25 cellular contexts compared by ENCODE assay signal in the genomic region with DNA sequence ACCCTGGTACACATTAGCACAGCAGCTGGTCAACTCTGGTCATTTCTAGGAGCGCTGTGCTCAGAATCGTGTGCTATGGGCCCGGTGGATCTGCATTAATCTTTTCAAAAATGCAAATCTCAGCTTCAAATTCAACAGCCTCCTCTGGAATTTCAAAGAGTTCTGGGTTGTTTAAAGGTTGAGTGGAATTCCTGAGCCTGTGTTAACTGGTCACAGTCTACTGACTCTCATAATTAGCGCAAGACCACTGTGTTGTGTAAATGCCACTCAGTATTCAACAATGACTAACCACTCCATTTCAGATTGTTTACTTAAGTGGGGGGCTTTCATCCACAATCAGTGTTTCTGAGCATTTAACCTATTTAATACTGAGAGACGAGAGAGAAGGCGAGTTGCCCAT. TPM values are rescaled to one million over a fixed set of nuclear protein-coding genes. Genes with fewer than 3 reads are reported as not detected.
DNase-seq lines count a peak whose midpoint lies in the region; ATAC-seq and TF ChIP-seq lines count a peak whose summit lies in the region.
"Had no signal": no experiment of that assay in that cellular context is flagged by ENCODE, and none has a peak within 500 bp of the region (broad histone marks: within the 10 kb centered on the region; RNA-seq: fewer than 3 reads in every experiment).

No MANE protein-coding gene starts in this region.

- DNase-seq in NCI-H526 treated with DMSO at 0.1 percent for 48 hours (lab: John Stamatoyannopoulos, UW) (peak; percentile 7), caudate nucleus (lab: John Stamatoyannopoulos, UW) (no peak), left lung (no peak), thyroid gland (no peak), HK-2 (ENCODE audit: unreplicated experiment) (no peak), DMS153 treated with DMSO at 0.1 percent for 48 hours (lab: John Stamatoyannopoulos, UW; ENCODE audit: unreplicated experiment) (no peak), NCI-H2227 (lab: John Stamatoyannopoulos, UW; ENCODE audit: unreplicated experiment) (no peak)
- DNase-seq: activated B cell treated with CpG ODN at 0.5 μM for 24 hours; activated CD4-positive, alpha-beta T cell treated with anti-CD3 and anti-CD28 coated beads, Interleukin-2, amount 50 U/mL, for 48 hours; activated naive CD4-positive, alpha-beta T cell treated with anti-CD3 and anti-CD28 coated beads for 36 hours; DMS79; gastrocnemius medialis; HCEC 1CT; hippocampal formation; Kasumi-1; left ventricle myocardium superior; NCI-H1417 treated with DMSO at 0.1 percent for 48 hours; NK-92 treated with Interleukin-12 subunit alpha and Interleukin-12 subunit beta, amount 100 ng/mL, for 24 hours; nucleus accumbens; PC-3; upper lobe of left lung had no signal

- 46 to 49% methylated on average over 6 of the region's 6 CpGs for WGBS in thyroid gland, 2 donors

- H3K36me3 ChIP-seq in left lung (no peaks in the 10 kb centered on the region), thyroid gland (no peaks in the 10 kb centered on the region)
- H3K36me3 ChIP-seq: BLaER1 treated with 17β-estradiol and CSF1 and Interleukin-3, amounts not matched to agents 10 nM and 100 nM; gastrocnemius medialis; prostate gland; upper lobe of left lung had no signal

- TF ChIP-seq POLR2A in thyroid gland (IDR thresholded peaks at IDR 0.05), result no peak

- H3K27ac ChIP-seq in caudate nucleus (ENCODE audit: low read depth, low read length) (peak overlapping the region; percentile 88), left lung (no peak overlapping the region), thyroid gland (peak overlapping the region in 2 of 3 donors; percentile 51 to 64)
- H3K27ac ChIP-seq: BLaER1 treated with 17β-estradiol and CSF1 and Interleukin-3, amounts not matched to agents 10 nM and 100 nM; prostate gland; upper lobe of left lung had no signal

- H3K27me3 ChIP-seq in left lung, result peaks cover 6 to 73% of the 10 kb centered on the region in 2 donors
- H3K27me3 ChIP-seq in thyroid gland, result no peaks in the 10 kb centered on the region

- TF ChIP-seq CTCF in left lung (IDR thresholded peaks at IDR 0.05), result no peak
- no peak for TF ChIP-seq CTCF in thyroid gland (IDR thresholded peaks at IDR 0.05)

- intact Hi-C loops in left lung (cut with DNase I) (no loop called here), thyroid gland (cut with DNase I) (no loop called here)

- ATAC-seq in left lung, result peak; percentile 28
- ATAC-seq: gastrocnemius medialis; left ventricle myocardium superior; PC-3; SK-N-SH treated with all-trans-retinoic acid at 6 μM for 48 hours; stimulated activated memory B cell treated with anti-CD40 and anti-IgM and Interleukin-4, amounts not matched to agents 10 μg/mL and 1 μg/mL and 100 μg/mL, for 72 hours had no signal

- H3K4me1 ChIP-seq in left lung, result peaks cover 0 to 11% of the 10 kb centered on the region in 2 donors
- peaks cover 13 to 14% of the 10 kb centered on the region in 2 donors for H3K4me1 ChIP-seq in thyroid gland
- H3K4me1 ChIP-seq: prostate gland had no signal

- H3K9me3 ChIP-seq in left lung, result no peaks in the 10 kb centered on the region
- no peaks in the 10 kb centered on the region for H3K9me3 ChIP-seq in thyroid gland
- H3K9me3 ChIP-seq: gastrocnemius medialis, prostate gland, upper lobe of left lung had no signal

- no peak overlapping the region for H3K4me3 ChIP-seq in left lung
- no peak overlapping the region for H3K4me3 ChIP-seq in thyroid gland (replicated peaks in 1 of 3)
- H3K4me3 ChIP-seq: BLaER1 treated with 17β-estradiol and CSF1 and Interleukin-3, amounts not matched to agents 10 nM and 100 nM; gastrocnemius medialis; prostate gland; upper lobe of left lung had no signal

RNA-seq across cellular contexts. Expression of a gene that starts 2.7 kb away (rescaled TPM):
- total RNA-seq in left lung (1 to 10 TPM; 9.7 to 9.9 TPM), thyroid gland (10 to 100 TPM in 2 of 4 donors, 1 to 10 TPM in 2; 9.4 to 19.1 (median 13.8) TPM)
- total RNA-seq: activated B cell treated with CpG ODN at 0.5 μM for 24 hours had no signal

Comparison
In these comparisons a context has a peak if more than half of its experiments do, and no peak if none do; other contexts are left out.
1. H3K27ac ChIP-seq: peak in caudate nucleus (single experiment) and thyroid gland (2 of 3); none in left lung (0 of 2).